In genomic region chr22:23789638-23790037, GRCh38 we compare ENCODE assay signal across 1 cellular context.
TF ChIP-seq lines count a peak whose summit lies in the region.

No MANE protein-coding gene starts in this region.

TF ChIP-seq in HepG2, 621 proteins besides CTCF, POLR2A, EP300 and RAD21 (continues in another document):
- TF ChIP-seq THAP11 (CRISPR knock-in tag; IDR thresholded peaks at IDR 0.05), result no peak; the same call in 1 of the 2 replicates
- no peak for TF ChIP-seq FOXA1 (IDR thresholded peaks at IDR 0.05)
- peak; percentile 68 for TF ChIP-seq FOXA1 (CRISPR knock-in tag; IDR thresholded peaks at IDR 0.05)
- TF ChIP-seq BCL3 (CRISPR knock-in tag; IDR thresholded peaks at IDR 0.05), result no peak
- no peak for TF ChIP-seq ZNF766 (CRISPR knock-in tag; IDR thresholded peaks at IDR 0.05; ENCODE audit: borderline replicate concordance)
- TF ChIP-seq ZNF605 (CRISPR knock-in tag; IDR thresholded peaks at IDR 0.05), result 0 out of 2 replicates have a peak, but pooled peaks have one; percentile 28
- TF ChIP-seq ZNF251 (CRISPR knock-in tag; IDR thresholded peaks at IDR 0.05), result no peak
- peak; percentile 47 for TF ChIP-seq SALL1 (CRISPR knock-in tag; IDR thresholded peaks at IDR 0.05)
- 0 out of 2 replicates have a peak, but pooled peaks have one; percentile 76 for TF ChIP-seq ZNF34 (CRISPR knock-in tag; IDR thresholded peaks at IDR 0.05; ENCODE audit: borderline replicate concordance)
- TF ChIP-seq ZNF772 (CRISPR knock-in tag; IDR thresholded peaks at IDR 0.05), result 0 out of 2 replicates have a peak, but pooled peaks have one; percentile 46
- peak; percentile 27; the same call in 1 of the 2 replicates for TF ChIP-seq ARID5B (CRISPR knock-in tag; IDR thresholded peaks at IDR 0.05)
- no peak for TF ChIP-seq BHLHE40 (IDR thresholded peaks at IDR 0.05; ENCODE audit: low read length)
- peak; percentile 33; the same call in 1 of the 2 replicates for TF ChIP-seq FOXA3 (CRISPR knock-in tag; IDR thresholded peaks at IDR 0.05)
- TF ChIP-seq HNRNPLL (IDR thresholded peaks at IDR 0.05; ENCODE audit: low read depth, low read length, poor library complexity, severe bottlenecking), result no peak
- TF ChIP-seq RARA (CRISPR knock-in tag; IDR thresholded peaks at IDR 0.05), result peak; percentile 65
- no peak for TF ChIP-seq ZNF24 (IDR thresholded peaks at IDR 0.05)
- 0 out of 2 replicates have a peak, but pooled peaks have one; percentile 31 for TF ChIP-seq RFX5 (IDR thresholded peaks at IDR 0.05; ENCODE audit: low read depth, low read length)
- no peak for TF ChIP-seq RCOR2 (CRISPR knock-in tag; IDR thresholded peaks at IDR 0.05)
- no peak for TF ChIP-seq TAF1 (CRISPR knock-in tag; IDR thresholded peaks at IDR 0.05)
- TF ChIP-seq SRSF4 (IDR thresholded peaks at IDR 0.05; ENCODE audit: low read depth, low read length, poor library complexity, severe bottlenecking), result no peak
- no peak for TF ChIP-seq ZNF512 (CRISPR knock-in tag; IDR thresholded peaks at IDR 0.05)
- TF ChIP-seq ZNF879 (CRISPR knock-in tag; IDR thresholded peaks at IDR 0.05), result no peak
- TF ChIP-seq TGIF2 (CRISPR knock-in tag; IDR thresholded peaks at IDR 0.05), result peak; percentile 53; the same call in 1 of the 2 replicates
- TF ChIP-seq RNF219 (CRISPR knock-in tag; IDR thresholded peaks at IDR 0.05), result no peak
- no peak for TF ChIP-seq RNF2 (conservative IDR thresholded peaks at IDR 0.05; ENCODE audit: low read depth)
- TF ChIP-seq TEAD3 (CRISPR knock-in tag; optimal IDR thresholded peaks at IDR 0.05; ENCODE audit: borderline replicate concordance), result peak; percentile 74
- TF ChIP-seq ZFY (CRISPR knock-in tag; IDR thresholded peaks at IDR 0.05), result no peak
- TF ChIP-seq ZNF773 (CRISPR knock-in tag; IDR thresholded peaks at IDR 0.05; ENCODE audit: borderline replicate concordance), result no peak
- TF ChIP-seq ZNF777 (CRISPR knock-in tag; IDR thresholded peaks at IDR 0.05), result no peak
- TF ChIP-seq ZNF800 (CRISPR knock-in tag; IDR thresholded peaks at IDR 0.05), result peak; percentile 43; the same call in 1 of the 2 replicates
- no peak for TF ChIP-seq CREB1 (IDR thresholded peaks at IDR 0.05)
- TF ChIP-seq CREB1 (CRISPR knock-in tag; IDR thresholded peaks at IDR 0.05), result no peak
- peak; percentile 45; the same call in 1 of the 2 replicates for TF ChIP-seq RXRB (CRISPR knock-in tag; IDR thresholded peaks at IDR 0.05; ENCODE audit: borderline replicate concordance)
- TF ChIP-seq DZIP1 (CRISPR knock-in tag; IDR thresholded peaks at IDR 0.05), result no peak
- peak; percentile 34; the same call in 1 of the 2 replicates for TF ChIP-seq BCL6 (CRISPR knock-in tag; IDR thresholded peaks at IDR 0.05)
- 0 out of 2 replicates have a peak, but pooled peaks have one; percentile 26 for TF ChIP-seq PHF21A (CRISPR knock-in tag; IDR thresholded peaks at IDR 0.05)
- no peak for TF ChIP-seq KIAA2018 (CRISPR knock-in tag; IDR thresholded peaks at IDR 0.05; ENCODE audit: borderline replicate concordance)
- no peak for TF ChIP-seq EHMT2 (IDR thresholded peaks at IDR 0.05; ENCODE audit: borderline replicate concordance, low read depth, low read length)
